In the genomic region with DNA sequence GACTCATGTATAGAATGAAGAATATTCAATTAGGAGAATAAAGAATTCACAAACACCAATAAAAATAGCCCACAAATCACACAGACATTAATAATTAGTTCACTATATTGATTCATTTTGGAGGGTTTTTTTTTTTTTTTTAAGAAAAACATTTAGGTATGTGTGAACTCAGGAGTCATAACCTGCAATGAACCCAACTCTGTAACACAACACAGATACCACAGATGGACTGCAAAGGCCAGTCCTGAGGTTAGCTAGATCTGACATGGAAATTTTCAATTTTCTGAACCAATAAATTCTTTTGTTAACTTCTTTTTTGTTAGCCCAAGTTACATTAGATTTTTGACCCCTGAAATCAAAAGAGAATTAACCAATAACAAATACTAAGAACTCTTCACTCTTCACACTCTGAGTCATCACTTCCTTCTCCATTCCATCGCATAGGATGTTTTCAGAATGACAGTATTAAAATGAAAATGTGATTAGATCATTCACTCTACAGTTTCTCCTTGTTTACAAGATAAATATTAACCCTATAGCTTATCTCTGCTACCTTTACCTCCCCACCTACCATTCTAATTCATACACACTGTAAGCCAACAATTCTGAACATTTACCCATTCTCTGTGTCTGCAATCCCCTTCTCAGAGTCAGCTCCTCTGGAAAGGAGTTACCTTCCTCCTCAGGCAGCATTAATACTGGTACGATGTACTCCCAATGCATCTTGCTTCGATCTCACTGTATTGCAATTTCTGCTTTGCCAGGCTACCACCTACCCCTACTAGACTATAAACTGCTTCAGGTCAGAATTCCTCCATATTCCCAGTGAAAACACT, we compare ENCODE assay signal across 7 cellular contexts.
DNase-seq lines count a peak whose midpoint lies in the region; ATAC-seq lines count a peak whose summit lies in the region.

No MANE protein-coding gene starts in this region.

- peaks cover 9% of the 10 kb centered on the region for H3K9me3 Mint-ChIP-seq in activated T-helper 2 cell treated with anti-CD3 and anti-CD28 coated beads, Interferon-gamma antibody, Interleukin-2, Interleukin-4, amounts not matched to agents 10 μg/mL and 5 μg/mL and 100 μg/mL, durations not matched to agents 14 hours and 24 hours and 36 hours

- ATAC-seq in GM19043 (IDR thresholded peaks at IDR 0.05; ENCODE audit: low read depth, unreplicated experiment), result peak; percentile 92
- ATAC-seq in HG02943 (IDR thresholded peaks at IDR 0.05; ENCODE audit: low read depth, unreplicated experiment), result peak; percentile 76

- intact Hi-C loops in activated T-helper 2 cell treated with anti-CD3 and anti-CD28 coated beads, Interferon-gamma antibody, Interleukin-2, Interleukin-4, amounts not matched to agents 10 μg/mL and 5 μg/mL and 100 μg/mL, durations not matched to agents 14 hours and 24 hours and 36 hours (cut with micrococcal nuclease), result loop anchor here (5.0 to 10.0 kb wide), 3 partner anchors 95 to 208 kb away; a partner anchor contains a TSS

- H3K27me3 Mint-ChIP-seq in activated T-helper 2 cell treated with anti-CD3 and anti-CD28 coated beads, Interferon-gamma antibody, Interleukin-2, Interleukin-4, amounts not matched to agents 10 μg/mL and 5 μg/mL and 100 μg/mL, durations not matched to agents 14 hours and 24 hours and 36 hours (ENCODE audit: low read depth), result no peaks in the 10 kb centered on the region

- peak; percentile 29 to 78 for DNase-seq in SW 1271 (lab: John Stamatoyannopoulos, UW)
- peak; percentile 68 for DNase-seq in renal cortical epithelial cell (ENCODE audit: low read depth)
- no peak for DNase-seq in T-helper 9 cell
- no peak for DNase-seq in activated T-helper 2 cell treated with anti-CD3 and anti-CD28 coated beads, Interferon-gamma antibody, Interleukin-2, Interleukin-4, amounts not matched to agents 10 μg/mL and 5 μg/mL and 100 μg/mL, durations not matched to agents 14 hours and 24 hours and 36 hours (ENCODE audit: low spot score)
- no peak for DNase-seq in COLO829 (ENCODE audit: low spot score)

- peaks cover 20% of the 10 kb centered on the region for H3K4me1 Mint-ChIP-seq in activated T-helper 2 cell treated with anti-CD3 and anti-CD28 coated beads, Interferon-gamma antibody, Interleukin-2, Interleukin-4, amounts not matched to agents 10 μg/mL and 5 μg/mL and 100 μg/mL, durations not matched to agents 14 hours and 24 hours and 36 hours (ENCODE audit: low read depth)

- H3K27ac Mint-ChIP-seq in activated T-helper 2 cell treated with anti-CD3 and anti-CD28 coated beads, Interferon-gamma antibody, Interleukin-2, Interleukin-4, amounts not matched to agents 10 μg/mL and 5 μg/mL and 100 μg/mL, durations not matched to agents 14 hours and 24 hours and 36 hours, result no peak overlapping the region

- no peak overlapping the region for H3K4me3 Mint-ChIP-seq in activated T-helper 2 cell treated with anti-CD3 and anti-CD28 coated beads, Interferon-gamma antibody, Interleukin-2, Interleukin-4, amounts not matched to agents 10 μg/mL and 5 μg/mL and 100 μg/mL, durations not matched to agents 14 hours and 24 hours and 36 hours (ENCODE audit: low read depth)

- H3K36me3 Mint-ChIP-seq in activated T-helper 2 cell treated with anti-CD3 and anti-CD28 coated beads, Interferon-gamma antibody, Interleukin-2, Interleukin-4, amounts not matched to agents 10 μg/mL and 5 μg/mL and 100 μg/mL, durations not matched to agents 14 hours and 24 hours and 36 hours (ENCODE audit: low read depth), result peaks cover 6% of the 10 kb centered on the region

Comparison
In these comparisons a context has a peak if more than half of its experiments do, and no peak if none do; other contexts are left out.
1. DNase-seq: peak in SW 1271 (2 of 2) and renal cortical epithelial cell (single experiment); none in T-helper 9 cell (single experiment), activated T-helper 2 cell treated with anti-CD3 and anti-CD28 coated beads, Interferon-gamma antibody, Interleukin-2, Interleukin-4, amounts not matched to agents 10 μg/mL and 5 μg/mL and 100 μg/mL, durations not matched to agents 14 hours and 24 hours and 36 hours (single experiment) and COLO829 (single experiment).